ENCODE assay signal across 16 cellular contexts in the genomic region with DNA sequence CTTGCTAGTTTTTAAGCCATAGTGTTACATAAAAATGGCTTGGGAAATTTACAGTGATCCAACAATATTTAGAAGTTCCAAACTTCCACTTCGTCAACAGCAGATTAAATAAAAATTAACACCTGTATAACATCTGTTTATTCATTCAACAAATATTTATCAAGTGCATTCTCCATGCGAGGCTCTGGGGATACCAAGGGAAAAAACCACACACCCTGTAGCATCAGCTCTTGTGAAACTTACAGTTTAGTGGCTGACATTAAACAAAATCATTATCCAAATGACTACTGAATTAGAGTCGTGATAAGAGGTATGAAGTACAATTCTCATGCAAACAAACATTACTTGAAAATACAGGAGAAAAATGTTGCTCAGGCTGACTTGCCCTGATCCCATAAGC.
"Had no signal": no experiment of that assay in that cellular context is flagged by ENCODE, and none has a peak within 500 bp of the region (broad histone marks: within the 10 kb centered on the region; RNA-seq: fewer than 3 reads in every experiment).

No MANE protein-coding gene starts in this region.

- H3K27me3 Mint-ChIP-seq: activated CD4-positive, alpha-beta memory T cell treated with anti-CD3 and anti-CD28 coated beads, Interleukin-2, amount 10 ng/mL, durations not matched to agents 7 days and 5 days; stimulated activated naive CD8-positive, alpha-beta T cell treated with anti-CD3 and anti-CD28 coated beads, Interleukin-15, amount 100 ng/mL, for 72 hours had no signal

- H3K9me3 Mint-ChIP-seq: activated CD4-positive, alpha-beta memory T cell treated with anti-CD3 and anti-CD28 coated beads, Interleukin-2, amount 10 ng/mL, durations not matched to agents 7 days and 5 days; activated T-cell treated with anti-CD3 and anti-CD28 coated beads, Interleukin-2, amount 50 U/mL, for 4 hours; mesothelial cell of epicardium; stimulated activated naive CD8-positive, alpha-beta T cell treated with anti-CD3 and anti-CD28 coated beads, Interleukin-15, amount 100 ng/mL, for 72 hours had no signal

- H3K27ac Mint-ChIP-seq: activated CD4-positive, alpha-beta memory T cell treated with anti-CD3 and anti-CD28 coated beads, Interleukin-2, amount 10 ng/mL, durations not matched to agents 7 days and 5 days; mesothelial cell of epicardium; stimulated activated naive CD8-positive, alpha-beta T cell treated with anti-CD3 and anti-CD28 coated beads, Interleukin-15, amount 100 ng/mL, for 72 hours had no signal

- H3K36me3 ChIP-seq: cardiac muscle cell, gastrocnemius medialis, heart left ventricle, WERI-Rb-1 had no signal

- H3K4me1 ChIP-seq: testis had no signal

- H3K4me3 Mint-ChIP-seq: activated CD4-positive, alpha-beta memory T cell treated with anti-CD3 and anti-CD28 coated beads, Interleukin-2, amount 10 ng/mL, durations not matched to agents 7 days and 5 days; activated T-cell treated with anti-CD3 and anti-CD28 coated beads, Interleukin-2, amount 50 U/mL, for 4 hours; mesothelial cell of epicardium; stimulated activated naive CD8-positive, alpha-beta T cell treated with anti-CD3 and anti-CD28 coated beads, Interleukin-15, amount 100 ng/mL, for 72 hours had no signal

- H3K27me3 ChIP-seq: cardiac muscle cell, gastrocnemius medialis, heart left ventricle, spleen, testis had no signal

- DNase-seq: activated CD4-positive, alpha-beta memory T cell treated with anti-CD3 and anti-CD28 coated beads, Interleukin-2, amount 10 ng/mL, durations not matched to agents 7 days and 5 days; activated CD4-positive, alpha-beta T cell treated with anti-CD3 and anti-CD28 coated beads for 4 hours; activated effector memory CD4-positive, alpha-beta T cell treated with Interleukin-2 at 50 U/mL for 16 hours; activated naive CD4-positive, alpha-beta T cell treated with anti-CD3 and anti-CD28 coated beads, Interleukin-2, amount 50 U/mL, for 16 hours; activated T-cell treated with anti-CD3 and anti-CD28 coated beads, Interleukin-2, amount 50 U/mL, for 4 hours; gastrocnemius medialis; heart left ventricle; left colon; spleen; stimulated activated naive CD8-positive, alpha-beta T cell treated with anti-CD3 and anti-CD28 coated beads, Interleukin-15, amount 100 ng/mL, for 72 hours; testis; WERI-Rb-1 had no signal

- H3K36me3 Mint-ChIP-seq: mesothelial cell of epicardium had no signal

- H3K9me3 ChIP-seq: gastrocnemius medialis, heart left ventricle, spleen, testis had no signal

- H3K4me1 Mint-ChIP-seq: stimulated activated naive CD8-positive, alpha-beta T cell treated with anti-CD3 and anti-CD28 coated beads, Interleukin-15, amount 100 ng/mL, for 72 hours had no signal

- H3K4me3 ChIP-seq: cardiac muscle cell, gastrocnemius medialis, heart left ventricle, lung, spleen, testis had no signal

- H3K27ac ChIP-seq: cardiac muscle cell, epithelial cell of prostate, gastrocnemius medialis, heart left ventricle, spleen, testis, WERI-Rb-1 had no signal
